Comparison of ENCODE assay signal across 18 cellular contexts in the genomic region with DNA sequence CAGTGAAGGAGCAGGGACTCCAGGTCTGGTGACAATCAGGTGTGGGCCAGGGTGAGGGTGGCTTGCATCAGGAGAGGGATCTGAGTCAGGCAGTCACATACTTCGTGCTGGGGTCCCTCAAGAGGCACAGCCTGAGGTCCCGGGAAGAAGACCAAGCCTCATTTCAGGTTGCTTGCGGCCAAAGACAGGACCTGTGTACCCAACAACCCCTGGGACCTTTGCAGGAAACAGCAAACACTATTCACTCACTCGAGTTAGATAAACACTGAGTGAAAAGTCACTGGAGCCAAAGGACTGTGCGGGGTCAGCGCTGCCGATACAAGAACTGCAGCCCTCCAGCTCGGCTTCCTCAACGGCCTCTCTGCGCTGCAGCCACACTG.
DNase-seq lines count a peak whose midpoint lies in the region; ATAC-seq and TF ChIP-seq lines count a peak whose summit lies in the region.
"Had no signal": no experiment of that assay in that cellular context is flagged by ENCODE, and none has a peak within 500 bp of the region (broad histone marks: within the 10 kb centered on the region; RNA-seq: fewer than 3 reads in every experiment).

No MANE protein-coding gene starts in this region.

- CTCF ChIA-PET in GM10248 (lab: Yijun Ruan, JAX): interaction anchor here (1.1 kb wide), 1 partner anchor 13 kb away, joined by 3 read pairs; no protein-coding TSS in a partner anchor

- H3K4me3 Mint-ChIP-seq in brain: no peak overlapping the region
- no peak overlapping the region for H3K4me3 Mint-ChIP-seq in neural crest cell
- H3K4me3 Mint-ChIP-seq: CD14-positive monocyte; CD4-positive, alpha-beta memory T cell had no signal

- peak overlapping the region; percentile 14 to 84 (median 79) for H3K27ac Mint-ChIP-seq in brain
- peak overlapping the region; percentile 79 for H3K27ac Mint-ChIP-seq in neural crest cell (ENCODE audit: unreplicated experiment)
- H3K27ac Mint-ChIP-seq: CD14-positive monocyte; CD4-positive, alpha-beta memory T cell had no signal

- POLR2A ChIA-PET in GM10248 (lab: Yijun Ruan, JAX): no interaction called here

- H3K36me3 Mint-ChIP-seq in brain (no peaks in the 10 kb centered on the region), neural crest cell (ENCODE audit: low read depth) (no peaks in the 10 kb centered on the region)
- H3K36me3 Mint-ChIP-seq: CD14-positive monocyte; CD4-positive, alpha-beta memory T cell had no signal

- TF ChIP-seq CTCF in GM10248 (IDR thresholded peaks at IDR 0.05; ENCODE audit: control extremely low read depth, extremely low read depth, low read depth, missing control alignments): no peak
- TF ChIP-seq CTCF in brain (conservative IDR thresholded peaks at IDR 0.05): no peak
- no peak for TF ChIP-seq CTCF in neural crest cell (conservative IDR thresholded peaks at IDR 0.05)

- ATAC-seq in sciatic nerve (peak; percentile 18), HG03565 (IDR thresholded peaks at IDR 0.05; ENCODE audit: unreplicated experiment) (no peak), GM19452 (IDR thresholded peaks at IDR 0.05; ENCODE audit: unreplicated experiment) (no peak)
- ATAC-seq: GM12878, K562 had no signal

- no peak overlapping the region for H3K27ac ChIP-seq in caudate nucleus (ENCODE audit: low read depth, low read length)
- H3K27ac ChIP-seq: BLaER1, GM23248, HL-60 had no signal

- H3K27me3 Mint-ChIP-seq in brain: peaks cover 16% of the 10 kb centered on the region
- H3K27me3 Mint-ChIP-seq in neural crest cell (ENCODE audit: low read depth): peaks cover 5% of the 10 kb centered on the region

- peaks cover 39% of the 10 kb centered on the region for H3K4me1 Mint-ChIP-seq in brain
- H3K4me1 Mint-ChIP-seq in neural crest cell: peaks cover 18% of the 10 kb centered on the region
- H3K4me1 Mint-ChIP-seq: CD14-positive monocyte; CD4-positive, alpha-beta memory T cell had no signal

- intact Hi-C loops in sciatic nerve (cut with DNase I): no loop called here

- peak; percentile 7 for DNase-seq in GM10248 (ENCODE audit: extremely low spot score)
- DNase-seq in neural crest cell (ENCODE audit: low read depth, low spot score): no peak
- DNase-seq in sciatic nerve (ENCODE audit: low spot score): no peak
- no peak for DNase-seq in caudate nucleus (lab: John Stamatoyannopoulos, UW)
- DNase-seq in foreskin melanocyte: no peak
- DNase-seq: 8988T; CD4-positive, alpha-beta memory T cell; DMS79 treated with DMSO at 0.1 percent for 48 hours; GF-D8 had no signal

- H3K9me3 Mint-ChIP-seq in brain (peaks cover 0 to 1% (median 0%) of the 10 kb centered on the region in 5 experiments), neural crest cell (peaks cover 3% of the 10 kb centered on the region)
- H3K9me3 Mint-ChIP-seq: CD4-positive, alpha-beta memory T cell had no signal
